Comparison of ENCODE assay signal across 8 cellular contexts in the genomic region with DNA sequence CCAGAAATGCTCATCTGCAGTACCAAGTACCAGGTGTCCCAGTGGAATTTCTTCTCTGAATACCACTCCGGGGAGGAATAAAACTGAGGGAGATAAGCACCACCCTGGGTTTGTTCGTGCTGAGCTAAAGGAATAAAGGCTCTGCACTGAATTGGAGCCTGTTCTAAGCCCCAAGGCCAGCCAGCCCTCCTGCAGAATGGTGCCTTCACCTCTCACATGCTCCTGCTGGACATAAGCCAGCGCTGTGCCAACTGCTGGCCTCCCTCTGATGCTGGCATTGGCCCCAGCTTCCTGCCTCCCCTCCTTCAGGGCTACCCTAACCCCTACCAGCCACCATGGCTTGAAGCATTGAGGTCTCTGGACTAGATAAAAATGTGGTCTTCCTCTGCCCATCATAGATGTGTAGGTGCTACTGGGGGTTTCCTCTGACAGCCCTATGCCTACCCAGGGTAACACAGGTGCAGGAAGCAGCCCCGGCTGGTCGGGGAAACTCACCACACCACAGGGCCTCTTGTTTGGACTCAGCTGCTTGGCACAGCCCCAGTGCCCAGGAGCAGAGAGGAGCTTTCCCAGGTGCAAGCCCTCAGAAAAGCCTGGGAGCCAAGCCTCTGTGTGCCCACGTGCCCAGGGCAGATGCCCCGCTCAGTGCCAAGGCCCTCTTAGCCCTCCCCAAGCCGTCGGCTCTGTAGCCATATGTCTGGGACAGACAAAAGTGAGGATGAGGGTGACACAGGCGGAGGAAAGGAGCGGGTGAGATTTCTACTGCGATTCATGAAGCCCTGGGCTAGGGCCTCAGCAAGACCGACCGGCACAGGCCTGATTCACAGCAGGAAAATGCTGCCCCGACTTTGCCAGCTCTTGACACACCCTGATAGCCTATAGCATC. TPM values are rescaled to one million over a fixed set of nuclear protein-coding genes. Genes with fewer than 3 reads are reported as not detected.
DNase-seq lines count a peak whose midpoint lies in the region; TF ChIP-seq lines count a peak whose summit lies in the region.

No MANE protein-coding gene starts in this region.

- no peak overlapping the region for H4K91ac ChIP-seq in trophoblast cell (ENCODE audit: low read depth, low read length)

- DNase-seq in DMS79 (lab: John Stamatoyannopoulos, UW): peak; percentile 69
- peak; percentile 20 for DNase-seq in NCI-H345 treated with DMSO at 0.1 percent for 48 hours (lab: John Stamatoyannopoulos, UW; ENCODE audit: unreplicated experiment)
- peak in 1 of 10 donors; percentile 72 for DNase-seq in dorsolateral prefrontal cortex
- DNase-seq in trophoblast cell: no peak
- no peak for DNase-seq in NCI-H510A treated with DMSO at 0.1 percent for 48 hours (lab: John Stamatoyannopoulos, UW)
- DNase-seq in NCI-H82 (lab: John Stamatoyannopoulos, UW): no peak
- no peak for DNase-seq in NAMALWA (ENCODE audit: low spot score)
- no peak for DNase-seq in activated CD4-positive, alpha-beta memory T cell treated with anti-CD3 and anti-CD28 coated beads for 36 hours

- H3K9me3 Mint-ChIP-seq in activated CD4-positive, alpha-beta memory T cell treated with anti-CD3 and anti-CD28 coated beads for 36 hours: no peaks in the 10 kb centered on the region

- CTCF ChIA-PET in activated CD4-positive, alpha-beta memory T cell treated with anti-CD3 and anti-CD28 coated beads for 36 hours (lab: Charles Lee): interaction anchor here (0.9 to 1.7 kb wide), 5 partner anchors 12 to 107 kb away, joined by 3 to 18 read pairs (median 6); no protein-coding TSS in a partner anchor

- H3K79me2 ChIP-seq in trophoblast cell (ENCODE audit: control insufficient read depth, insufficient read depth, low read length, poor library complexity): no peaks in the 10 kb centered on the region

- no peak for TF ChIP-seq CTCF in dorsolateral prefrontal cortex (IDR thresholded peaks at IDR 0.05 in 54 of 56, conservative IDR thresholded peaks at IDR 0.05 in 2 of 56; ENCODE audit: low read depth in 1 of 56, partially characterized antibody in 56 of 56)

- no peak overlapping the region for H3K23ac ChIP-seq in trophoblast cell (ENCODE audit: low read length)

- peaks cover 46% of the 10 kb centered on the region for H3K4me1 Mint-ChIP-seq in activated CD4-positive, alpha-beta memory T cell treated with anti-CD3 and anti-CD28 coated beads for 36 hours (ENCODE audit: low read depth)

- no peak overlapping the region for H3K27ac Mint-ChIP-seq in activated CD4-positive, alpha-beta memory T cell treated with anti-CD3 and anti-CD28 coated beads for 36 hours

- H3K4me1 ChIP-seq in trophoblast cell (ENCODE audit: control insufficient read depth in 1 of 2, insufficient read depth in 2 of 2, low read length in 2 of 2): peaks cover 8 to 15% of the 10 kb centered on the region in 2 experiments

- H3K4me3 ChIP-seq in dorsolateral prefrontal cortex (peak overlapping the region in 35 of 59 donors; percentile 0 to 60 (median 43)), trophoblast cell (ENCODE audit: low read depth, low read length) (no peak overlapping the region)

- no peak overlapping the region for H2BK5ac ChIP-seq in trophoblast cell (ENCODE audit: low read depth, low read length, poor library complexity)

- H2BK120ac ChIP-seq in trophoblast cell (ENCODE audit: insufficient read depth, low read length, poor library complexity): no peak overlapping the region

- no peak overlapping the region for H3K9ac ChIP-seq in trophoblast cell (ENCODE audit: low read length)

- no CpG with 5 or more reads among the region's 15 CpGs for WGBS in trophoblast cell (ENCODE audit: extremely low coverage, insufficient coverage, insufficient read length)

- H4K12ac ChIP-seq in trophoblast cell (ENCODE audit: low read depth, low read length): no peak overlapping the region

- no peaks in the 10 kb centered on the region for H3K27me3 Mint-ChIP-seq in activated CD4-positive, alpha-beta memory T cell treated with anti-CD3 and anti-CD28 coated beads for 36 hours

- H3K9me3 ChIP-seq in trophoblast cell (ENCODE audit: insufficient read depth, low read depth, low read length): peaks cover 2% of the 10 kb centered on the region

- no peak overlapping the region for H2AK5ac ChIP-seq in trophoblast cell (ENCODE audit: low read length)

- H3K27me3 ChIP-seq in dorsolateral prefrontal cortex: no peaks in the 10 kb centered on the region
- H3K27me3 ChIP-seq in trophoblast cell (ENCODE audit: insufficient read depth, low read length): no peaks in the 10 kb centered on the region

- H3K36me3 ChIP-seq in trophoblast cell (ENCODE audit: control insufficient read depth in 1 of 2, insufficient read depth in 2 of 2, low read length in 2 of 2): no peaks in the 10 kb centered on the region

- H3K4me3 Mint-ChIP-seq in activated CD4-positive, alpha-beta memory T cell treated with anti-CD3 and anti-CD28 coated beads for 36 hours: no peak overlapping the region

- H3K18ac ChIP-seq in trophoblast cell (ENCODE audit: low read length): no peak overlapping the region

- POLR2A ChIA-PET in activated CD4-positive, alpha-beta memory T cell treated with anti-CD3 and anti-CD28 coated beads for 36 hours (lab: Charles Lee): no interaction called here

- H3K36me3 Mint-ChIP-seq in activated CD4-positive, alpha-beta memory T cell treated with anti-CD3 and anti-CD28 coated beads for 36 hours: peaks cover 2% of the 10 kb centered on the region

- no peak overlapping the region for H2BK12ac ChIP-seq in trophoblast cell (ENCODE audit: low read length)

- no peak overlapping the region for H3K4me2 ChIP-seq in trophoblast cell (ENCODE audit: low read length)

- no peak overlapping the region for H3K14ac ChIP-seq in trophoblast cell (ENCODE audit: low read length)

- peaks cover 6% of the 10 kb centered on the region for H3K79me1 ChIP-seq in trophoblast cell (ENCODE audit: low read length)

- peak overlapping the region; percentile 2 for H2AFZ ChIP-seq in trophoblast cell (ENCODE audit: insufficient read depth, low read length, poor library complexity)

- no peak overlapping the region for H4K8ac ChIP-seq in trophoblast cell (ENCODE audit: low read depth, low read length)

- H3K27ac ChIP-seq in dorsolateral prefrontal cortex (peak overlapping the region in 58 of 59 donors; percentile 29 to 98 (median 86)), trophoblast cell (ENCODE audit: low read depth, low read length) (no peak overlapping the region)

- H3K4ac ChIP-seq in trophoblast cell (ENCODE audit: low read depth, low read length): no peak overlapping the region

- intact Hi-C loops in dorsolateral prefrontal cortex (cut with DNase I): loop anchor here (5.0 kb wide), 2 partner anchors 67 to 87 kb away; no protein-coding TSS in a partner anchor
- intact Hi-C loops in activated CD4-positive, alpha-beta memory T cell treated with anti-CD3 and anti-CD28 coated beads for 36 hours (cut with micrococcal nuclease): loop anchor here (2.0 to 10.0 kb wide), 3 partner anchors 34 to 300 kb away; partner anchors contain the start of genes GLB1L2, JAM3, NCAPD3 and VPS26B

RNA-seq across cellular contexts. Expression of gene JAM3, which starts 34.1 kb away (rescaled TPM):
- total RNA-seq in dorsolateral prefrontal cortex: 100 to 1,000 TPM in 42 of 120 experiments, 10 to 100 TPM in 78; 43.5 to 270 (median 90.6) TPM
- 9.1 TPM in 2 replicates for polyA plus RNA-seq in trophoblast cell (2013)
- total RNA-seq in activated CD4-positive, alpha-beta memory T cell treated with anti-CD3 and anti-CD28 coated beads for 36 hours: 1 to 10 TPM; 6.3 to 9.0 TPM

Comparison
In these comparisons a context has a peak if more than half of its experiments do, and no peak if none do; other contexts are left out.
1. DNase-seq: peak in DMS79 (single experiment) and NCI-H345 treated with DMSO at 0.1 percent for 48 hours (single experiment); none in trophoblast cell (0 of 2), NCI-H510A treated with DMSO at 0.1 percent for 48 hours (single experiment), NCI-H82 (single experiment), NAMALWA (single experiment) and activated CD4-positive, alpha-beta memory T cell treated with anti-CD3 and anti-CD28 coated beads for 36 hours (single experiment).
2. RNA of gene JAM3, which starts 34.1 kb away (total RNA-seq): 43.5 to 270 TPM in dorsolateral prefrontal cortex; 6.3 to 9.0 TPM in activated CD4-positive, alpha-beta memory T cell treated with anti-CD3 and anti-CD28 coated beads for 36 hours; every median in the first group is over 4 times any median in the second.